In genomic region chr3:195140410-195140809, GRCh38 we compare ENCODE assay signal across 31 cellular contexts.
"Had no signal": no experiment of that assay in that cellular context is flagged by ENCODE, and none has a peak within 500 bp of the region (broad histone marks: within the 10 kb centered on the region; RNA-seq: fewer than 3 reads in every experiment).

No MANE protein-coding gene starts in this region.

- H3K4me1 Mint-ChIP-seq: activated CD4-positive, alpha-beta T cell treated with anti-CD3 and anti-CD28 coated beads for 36 hours; WTC11 had no signal

- H3K27ac ChIP-seq: breast epithelium, Peyer's patch, SJSA1 had no signal

- H3K4me3 ChIP-seq: breast epithelium, Peyer's patch, SJSA1 had no signal

- H3K27ac Mint-ChIP-seq: activated CD4-positive, alpha-beta T cell treated with anti-CD3 and anti-CD28 coated beads for 36 hours; activated CD4-positive, alpha-beta T cell treated with anti-CD3 and anti-CD28 coated beads, Interleukin-2, amount 10 ng/mL, durations not matched to agents 7 days and 5 days; activated naive CD8-positive, alpha-beta T cell treated with anti-CD3 and anti-CD28 coated beads for 36 hours; T-cell; T-helper 17 cell; WTC11 had no signal

- H3K4me3 Mint-ChIP-seq: activated CD4-positive, alpha-beta T cell treated with anti-CD3 and anti-CD28 coated beads for 36 hours; activated CD4-positive, alpha-beta T cell treated with anti-CD3 and anti-CD28 coated beads, Interleukin-2, amount 10 ng/mL, durations not matched to agents 7 days and 5 days; activated naive CD8-positive, alpha-beta T cell treated with anti-CD3 and anti-CD28 coated beads for 36 hours; T-cell; T-helper 17 cell; WTC11 had no signal

- H3K27me3 Mint-ChIP-seq: activated CD4-positive, alpha-beta T cell treated with anti-CD3 and anti-CD28 coated beads for 36 hours; activated CD4-positive, alpha-beta T cell treated with anti-CD3 and anti-CD28 coated beads, Interleukin-2, amount 10 ng/mL, durations not matched to agents 7 days and 5 days; activated naive CD8-positive, alpha-beta T cell treated with anti-CD3 and anti-CD28 coated beads for 36 hours; T-cell; T-helper 17 cell had no signal

- H3K27me3 ChIP-seq: breast epithelium, Peyer's patch, SJSA1 had no signal

- DNase-seq: activated CD4-positive, alpha-beta T cell treated with anti-CD3 and anti-CD28 coated beads for 36 hours; activated CD4-positive, alpha-beta T cell treated with anti-CD3 and anti-CD28 coated beads, Interleukin-2, amount 10 ng/mL, durations not matched to agents 7 days and 5 days; activated CD4-positive, alpha-beta T cell treated with anti-CD3 and anti-CD28 coated beads, Interleukin-2, amount 50 U/mL, for 48 hours; activated CD8-positive, alpha-beta memory T cell treated with anti-CD3 and anti-CD28 coated beads, Interleukin-2, amount 50 U/mL, for 4 hours; activated effector memory CD4-positive, alpha-beta T cell treated with anti-CD3 and anti-CD28 coated beads, Interleukin-2, amount 50 U/mL, for 16 hours; activated naive CD4-positive, alpha-beta T cell; activated naive CD4-positive, alpha-beta T cell treated with anti-CD3 and anti-CD28 coated beads, Interleukin-2, amount 50 U/mL, for 16 hours; activated naive CD8-positive, alpha-beta T cell treated with anti-CD3 and anti-CD28 coated beads for 36 hours; activated T-cell treated with anti-CD3 and anti-CD28 coated beads, Interleukin-2, amount 50 U/mL, for 48 hours; amniotic stem cell; aorta; Karpas-422; KBM-7; NCI-H1048; NCI-H1105 treated with DMSO at 0.1 percent for 48 hours; NCI-H1436; NCI-H1694; NCI-H1930; NCI-H2081 treated with DMSO at 0.1 percent for 48 hours; NCI-H446 treated with DMSO at 0.1 percent for 48 hours; NCI-H524; NCI-H69; Peyer's patch; RPMI8226; SHP77 treated with DMSO at 0.1 percent for 48 hours; SK-N-SH; T-cell; T-helper 17 cell had no signal

- H3K9ac ChIP-seq: SK-N-SH had no signal

- H3K4me2 ChIP-seq: SK-N-SH had no signal

- H3K9me3 ChIP-seq: breast epithelium, Peyer's patch, SK-N-SH had no signal

- H3K36me3 ChIP-seq: breast epithelium, Peyer's patch, SJSA1 had no signal

- H3K4me1 ChIP-seq: breast epithelium, Peyer's patch, SJSA1 had no signal

- ATAC-seq: T-cell, T-helper 17 cell, WTC11 had no signal
